18 cellular contexts compared by ENCODE assay signal in genomic region chr19:55419624-55420236, GRCh38. TPM values are rescaled to one million over a fixed set of nuclear protein-coding genes. Genes with fewer than 3 reads are reported as not detected.
DNase-seq lines count a peak whose midpoint lies in the region; ATAC-seq and TF ChIP-seq lines count a peak whose summit lies in the region.
"Had no signal": no experiment of that assay in that cellular context is flagged by ENCODE, and none has a peak within 500 bp of the region (broad histone marks: within the 10 kb centered on the region; RNA-seq: fewer than 3 reads in every experiment).

No MANE protein-coding gene starts in this region.

- in situ Hi-C loops in GM13977 (cut with MboI; ENCODE audit: low pct_unique_long_range_greater_than_20kb, low sequenced_read_pairs, unreplicated experiment): no loop called here

- H3K27ac ChIP-seq in caudate nucleus (ENCODE audit: low read depth, low read length): peak overlapping the region; percentile 76
- peak overlapping the region; percentile 73 for H3K27ac ChIP-seq in layer of hippocampus (ENCODE audit: low read depth, low read length)
- no peak overlapping the region for H3K27ac ChIP-seq in upper lobe of right lung

- intact Hi-C loops in upper lobe of right lung (cut with DNase I): no loop called here

- peak; percentile 17 for ATAC-seq in upper lobe of right lung
- ATAC-seq in GM18511 (IDR thresholded peaks at IDR 0.05; ENCODE audit: unreplicated experiment): no peak
- ATAC-seq: CD8-positive, alpha-beta T cell; HepG2 had no signal

- H3K36me3 ChIP-seq in H7 (replicated peaks; ENCODE audit: control insufficient read depth, insufficient read depth, low read length) (no peaks in the 10 kb centered on the region), upper lobe of right lung (no peaks in the 10 kb centered on the region)
- H3K36me3 ChIP-seq: BLaER1 treated with 17β-estradiol and CSF1 and Interleukin-3, amounts not matched to agents 10 nM and 100 nM; HAP-1 had no signal

- TF ChIP-seq CTCF in upper lobe of right lung (IDR thresholded peaks at IDR 0.05) (no peak), GM13977 (IDR thresholded peaks at IDR 0.05; ENCODE audit: extremely low read depth, insufficient read depth, missing control alignments) (no peak)

- H3K27me3 ChIP-seq in H7 (ENCODE audit: control insufficient read depth, insufficient read depth, low read length): peaks cover 4% of the 10 kb centered on the region; the same call in 1 of the 2 replicates
- peaks cover 3% of the 10 kb centered on the region for H3K27me3 ChIP-seq in layer of hippocampus (ENCODE audit: control insufficient read depth, insufficient read depth, low read length)
- H3K27me3 ChIP-seq in upper lobe of right lung: peaks cover 4% of the 10 kb centered on the region
- H3K27me3 ChIP-seq: BLaER1 treated with 17β-estradiol and CSF1 and Interleukin-3, amounts not matched to agents 10 nM and 100 nM had no signal

- H3K9me3 ChIP-seq in upper lobe of right lung: no peaks in the 10 kb centered on the region
- H3K9me3 ChIP-seq: HAP-1 had no signal

- H3K4me3 ChIP-seq in H7 (ENCODE audit: insufficient read depth, low read depth, low read length) (no peak overlapping the region), upper lobe of right lung (no peak overlapping the region)
- H3K4me3 ChIP-seq: HAP-1 had no signal

- DNase-seq in H7: peak; percentile 43
- DNase-seq in caudate nucleus (lab: John Stamatoyannopoulos, UW): peak in 11 of 61 donors; percentile 16 to 49 (median 40)
- no peak for DNase-seq in upper lobe of right lung
- no peak for DNase-seq in NCI-H510A treated with DMSO at 0.1 percent for 48 hours (lab: John Stamatoyannopoulos, UW)
- no peak for DNase-seq in GM13977 (ENCODE audit: low spot score)
- DNase-seq in mucosa of gallbladder (ENCODE audit: low spot score): no peak
- DNase-seq: AML-193; Calu3; CD8-positive, alpha-beta T cell; DMS79 treated with DMSO at 0.1 percent for 48 hours; GF-D8; GOT3; KG1 had no signal

- no peaks in the 10 kb centered on the region for H3K4me1 ChIP-seq in upper lobe of right lung
- H3K4me1 ChIP-seq: HAP-1 had no signal

RNA-seq across cellular contexts. Expression of gene UBE2S, which starts 12.1 kb away (rescaled TPM):
- total RNA-seq in H7 (2014; rRNA removed; shearing (Covaris generic)): 369 and 380 TPM in 2 replicates
- total RNA-seq in upper lobe of right lung (19.5 TPM), mucosa of gallbladder (26.4 TPM)

RNA-seq across cellular contexts. Expression of gene SHISA7, which starts 23.4 kb away (rescaled TPM):
- 0.04 and 0.07 TPM in 2 replicates for total RNA-seq in H7 (2014; rRNA removed; shearing (Covaris generic))
- total RNA-seq in upper lobe of right lung (not detected), mucosa of gallbladder (not detected)
- total RNA-seq: Calu3; CD8-positive, alpha-beta T cell; HepG2 had no signal

RNA-seq across cellular contexts. Expression of gene RPL28, which starts 34.0 kb away (rescaled TPM):
- total RNA-seq in H7 (2014; rRNA removed; shearing (Covaris generic)): 458 and 505 TPM in 2 replicates
- total RNA-seq in upper lobe of right lung: 1,343 TPM
- 1,612 TPM for total RNA-seq in mucosa of gallbladder

RNA-seq across cellular contexts. Expression of gene TMEM238, which starts 35.6 kb away (rescaled TPM):
- 1.0 TPM in 1 of 2 replicates, not detected in the other for total RNA-seq in H7 (2014; rRNA removed; shearing (Covaris generic))
- 19.8 TPM for total RNA-seq in upper lobe of right lung
- total RNA-seq in mucosa of gallbladder: 39.9 TPM
- total RNA-seq: HepG2 had no signal

RNA-seq across cellular contexts. Expression of gene ISOC2, which starts 41.7 kb away (rescaled TPM):
- total RNA-seq in H7 (2014; rRNA removed; shearing (Covaris generic)): 178 and 185 TPM in 2 replicates
- total RNA-seq in upper lobe of right lung (25.3 TPM), mucosa of gallbladder (53.5 TPM)

Comparison
In these comparisons a context has a peak if more than half of its experiments do, and no peak if none do; other contexts are left out.
1. RNA of gene UBE2S, which starts 12.1 kb away (total RNA-seq): 369 to 380 TPM in H7; 26.4 TPM in mucosa of gallbladder (single experiment) and 19.5 TPM in upper lobe of right lung (single experiment); every median in the first group is over 10 times any median in the second.